Comparison of ENCODE assay signal across 8 cellular contexts in genomic region chr2:85438291-85439110, GRCh38. TPM values are rescaled to one million over a fixed set of nuclear protein-coding genes. Genes with fewer than 3 reads are reported as not detected.
DNase-seq lines count a peak whose midpoint lies in the region; ATAC-seq and TF ChIP-seq lines count a peak whose summit lies in the region.

No MANE protein-coding gene starts in this region.

- no peaks in the 10 kb centered on the region for H3K9me3 Mint-ChIP-seq in T-helper 2 cell treated with Interferon-gamma antibody and Interleukin-4, amounts not matched to agents 5 μg/mL and 100 μg/mL, for 36 hours
- H3K9me3 Mint-ChIP-seq in endothelial cell (ENCODE audit: unreplicated experiment) (no peaks in the 10 kb centered on the region), neural progenitor cell (no peaks in the 10 kb centered on the region)

- no peaks in the 10 kb centered on the region for H3K9me3 ChIP-seq in Peyer's patch
- H3K9me3 ChIP-seq in neural progenitor cell (ENCODE audit: low read depth): no peaks in the 10 kb centered on the region

- peak overlapping the region; percentile 51 to 58 (median 56) for H3K4me3 ChIP-seq in Peyer's patch
- peak overlapping the region; percentile 49 for H3K4me3 ChIP-seq in neural progenitor cell

- no peaks in the 10 kb centered on the region for H4K20me1 ChIP-seq in neural progenitor cell (ENCODE audit: low read depth)

- H3K4me1 ChIP-seq in Peyer's patch: peaks cover 10 to 41% (median 18%) of the 10 kb centered on the region in 4 donors
- H3K4me1 ChIP-seq in neural progenitor cell: peaks cover 11% of the 10 kb centered on the region

- peak overlapping the region; percentile 90 for H3K4me3 Mint-ChIP-seq in T-helper 2 cell treated with Interferon-gamma antibody and Interleukin-4, amounts not matched to agents 5 μg/mL and 100 μg/mL, for 36 hours
- H3K4me3 Mint-ChIP-seq in endothelial cell (ENCODE audit: unreplicated experiment) (peak overlapping the region; percentile 79), neural progenitor cell (peak overlapping the region; percentile 78)

- peaks cover 29% of the 10 kb centered on the region for H3K4me1 Mint-ChIP-seq in T-helper 2 cell treated with Interferon-gamma antibody and Interleukin-4, amounts not matched to agents 5 μg/mL and 100 μg/mL, for 36 hours (ENCODE audit: low read depth)
- H3K4me1 Mint-ChIP-seq in endothelial cell (ENCODE audit: unreplicated experiment) (peaks cover 8% of the 10 kb centered on the region), neural progenitor cell (peaks cover 43% of the 10 kb centered on the region)

- peak overlapping the region; percentile 88 for H2AFZ ChIP-seq in neural progenitor cell (replicated peaks)

- DNase-seq in T-helper 2 cell treated with Interferon-gamma antibody and Interleukin-4, amounts not matched to agents 5 μg/mL and 100 μg/mL, for 36 hours (ENCODE audit: low spot score): no peak
- no peak for DNase-seq in T-helper 2 cell
- no peak for DNase-seq in Peyer's patch
- no peak for DNase-seq in endothelial cell (ENCODE audit: low spot score)
- no peak for DNase-seq in neural progenitor cell (ENCODE audit: low spot score)
- no peak for DNase-seq in A172 (ENCODE audit: low spot score)
- no peak for DNase-seq in GF-D8 (lab: John Stamatoyannopoulos, UW)

- H3K36me3 ChIP-seq in Peyer's patch: no peaks in the 10 kb centered on the region
- no peaks in the 10 kb centered on the region for H3K36me3 ChIP-seq in neural progenitor cell

- TF ChIP-seq CTCF in Peyer's patch (IDR thresholded peaks at IDR 0.05) (no peak), endothelial cell (IDR thresholded peaks at IDR 0.05; ENCODE audit: unreplicated experiment) (no peak), neural progenitor cell (IDR thresholded peaks at IDR 0.05) (no peak)

- H3K9ac ChIP-seq in neural progenitor cell: no peak overlapping the region

- peak overlapping the region; percentile 98 for H3K27ac Mint-ChIP-seq in T-helper 2 cell treated with Interferon-gamma antibody and Interleukin-4, amounts not matched to agents 5 μg/mL and 100 μg/mL, for 36 hours
- H3K27ac Mint-ChIP-seq in endothelial cell (ENCODE audit: unreplicated experiment) (no peak overlapping the region), neural progenitor cell (no peak overlapping the region)

- H3K27me3 Mint-ChIP-seq in T-helper 2 cell treated with Interferon-gamma antibody and Interleukin-4, amounts not matched to agents 5 μg/mL and 100 μg/mL, for 36 hours (ENCODE audit: low read depth): no peaks in the 10 kb centered on the region
- peaks cover 8% of the 10 kb centered on the region for H3K27me3 Mint-ChIP-seq in endothelial cell (ENCODE audit: unreplicated experiment)
- H3K27me3 Mint-ChIP-seq in neural progenitor cell (ENCODE audit: insufficient read depth, low read depth): peaks cover 13% of the 10 kb centered on the region

- no peaks in the 10 kb centered on the region for H3K36me3 Mint-ChIP-seq in T-helper 2 cell treated with Interferon-gamma antibody and Interleukin-4, amounts not matched to agents 5 μg/mL and 100 μg/mL, for 36 hours (ENCODE audit: low read depth)
- H3K36me3 Mint-ChIP-seq in endothelial cell (ENCODE audit: low read depth, unreplicated experiment) (no peaks in the 10 kb centered on the region), neural progenitor cell (no peaks in the 10 kb centered on the region)

- peak overlapping the region; percentile 86 to 96 (median 94) for H3K27ac ChIP-seq in Peyer's patch
- no peak overlapping the region for H3K27ac ChIP-seq in neural progenitor cell

- peaks cover 17% of the 10 kb centered on the region for H3F3A ChIP-seq in neural progenitor cell (ENCODE audit: low read depth)

- H3K4me2 ChIP-seq in neural progenitor cell: peak overlapping the region; percentile 83

- TF ChIP-seq POLR2A in Peyer's patch (IDR thresholded peaks at IDR 0.05): no peak

- no peaks in the 10 kb centered on the region for H3K27me3 ChIP-seq in Peyer's patch
- peaks cover 11% of the 10 kb centered on the region for H3K27me3 ChIP-seq in neural progenitor cell

- no peaks in the 10 kb centered on the region for H3K79me2 ChIP-seq in neural progenitor cell (ENCODE audit: low read depth)

- ATAC-seq in GM21528 (IDR thresholded peaks at IDR 0.05; ENCODE audit: low FRiP score, unreplicated experiment): no peak

RNA-seq across cellular contexts. Expression of gene SH2D6, which starts 20.0 kb away (rescaled TPM):
- total RNA-seq in Peyer's patch (10 to 100 TPM; 12.4 to 38.0 (median 15.2) TPM), endothelial cell (ENCODE audit: unreplicated experiment) (0.33 TPM), neural progenitor cell (ENCODE audit: low replicate concordance) (0.07 and 0.74 TPM in 2 replicates)
- total RNA-seq in A172 (2014; rRNA removed; shearing (Covaris generic)): 0.22 and 1.0 TPM in 2 replicates

RNA-seq across cellular contexts. Expression of gene CAPG, which starts 28.3 kb away (rescaled TPM):
- 10 to 100 TPM; 22.4 to 61.9 (median 33.2) TPM for total RNA-seq in Peyer's patch
- 76.4 TPM for total RNA-seq in endothelial cell (ENCODE audit: unreplicated experiment)
- total RNA-seq in neural progenitor cell (ENCODE audit: low replicate concordance): 23.9 TPM in 2 replicates
- total RNA-seq in A172 (2014; rRNA removed; shearing (Covaris generic)): 659 and 712 TPM in 2 replicates
